22 cellular contexts compared by ENCODE assay signal in the genomic region with DNA sequence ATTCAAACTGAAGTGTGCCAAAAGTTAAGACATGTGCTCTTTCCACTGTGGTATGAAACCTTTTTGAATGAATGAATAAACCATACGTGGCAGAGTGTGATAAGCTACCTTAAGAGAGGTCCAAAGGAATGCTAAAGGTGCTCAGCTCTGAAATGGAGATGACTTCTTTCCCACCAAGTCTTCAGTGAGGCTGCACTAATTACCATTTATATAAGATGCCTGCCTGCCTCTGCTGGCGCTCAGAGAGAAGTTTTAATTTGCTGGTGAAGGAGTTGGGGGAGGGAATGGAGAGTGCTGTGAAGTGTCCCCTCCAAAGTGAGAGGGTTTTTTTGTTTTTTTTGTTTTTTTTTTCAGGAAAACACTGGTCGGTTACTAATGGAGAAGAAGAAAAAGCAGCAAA.
"Had no signal": no experiment of that assay in that cellular context is flagged by ENCODE, and none has a peak within 500 bp of the region (broad histone marks: within the 10 kb centered on the region; RNA-seq: fewer than 3 reads in every experiment).

No MANE protein-coding gene starts in this region.

- H3K9me2 ChIP-seq: SK-N-SH had no signal

- H3K27me3 ChIP-seq: brain microvascular endothelial cell, MG63 had no signal

- H3K9me3 Mint-ChIP-seq: activated CD8-positive, alpha-beta T cell treated with anti-CD3 and anti-CD28 coated beads for 36 hours; activated naive CD4-positive, alpha-beta T cell treated with anti-CD3 and anti-CD28 coated beads, Interleukin-2, amount 10 ng/mL, durations not matched to agents 7 days and 5 days; activated naive CD8-positive, alpha-beta T cell treated with anti-CD3 and anti-CD28 coated beads for 36 hours; activated T-helper 2 cell treated with anti-CD3 and anti-CD28 coated beads, Interferon-gamma antibody, Interleukin-2, Interleukin-4, amounts not matched to agents 10 μg/mL and 5 μg/mL and 100 μg/mL, durations not matched to agents 14 hours and 24 hours and 36 hours had no signal

- H3K27me3 Mint-ChIP-seq: activated CD4-positive, alpha-beta T cell treated with anti-CD3 and anti-CD28 coated beads for 36 hours; activated naive CD4-positive, alpha-beta T cell treated with anti-CD3 and anti-CD28 coated beads, Interleukin-2, amount 10 ng/mL, durations not matched to agents 7 days and 5 days had no signal

- ATAC-seq: activated CD4-positive, alpha-beta T cell treated with anti-CD3 and anti-CD28 coated beads for 36 hours; activated CD8-positive, alpha-beta T cell treated with anti-CD3 and anti-CD28 coated beads for 36 hours; activated T-cell treated with anti-CD3 and anti-CD28 coated beads, Interleukin-2, amount 50 U/mL, for 72 hours; Right ventricle myocardium inferior had no signal

- H3K4me3 Mint-ChIP-seq: activated CD4-positive, alpha-beta T cell treated with anti-CD3 and anti-CD28 coated beads for 36 hours; activated CD8-positive, alpha-beta T cell treated with anti-CD3 and anti-CD28 coated beads for 36 hours; activated naive CD4-positive, alpha-beta T cell treated with anti-CD3 and anti-CD28 coated beads, Interleukin-2, amount 10 ng/mL, durations not matched to agents 7 days and 5 days; activated naive CD8-positive, alpha-beta T cell treated with anti-CD3 and anti-CD28 coated beads for 36 hours; activated T-cell treated with anti-CD3 and anti-CD28 coated beads, Interleukin-2, amount 50 U/mL, for 72 hours had no signal

- H3K4me3 ChIP-seq: MG63 had no signal

- DNase-seq: activated CD4-positive, alpha-beta T cell treated with anti-CD3 and anti-CD28 coated beads for 36 hours; activated CD8-positive, alpha-beta memory T cell treated with anti-CD3 and anti-CD28 coated beads, Interleukin-2, amount 50 U/mL, for 4 hours; activated CD8-positive, alpha-beta T cell treated with anti-CD3 and anti-CD28 coated beads for 36 hours; activated gamma-delta T cell treated with Interleukin-2 at 50 U/mL for 16 hours; activated naive CD4-positive, alpha-beta T cell treated with anti-CD3 and anti-CD28 coated beads, Interleukin-2, amount 10 ng/mL, durations not matched to agents 7 days and 5 days; activated naive CD8-positive, alpha-beta T cell treated with anti-CD3 and anti-CD28 coated beads for 36 hours; activated T-cell treated with anti-CD3 and anti-CD28 coated beads, Interleukin-2, amount 50 U/mL, for 72 hours; brain microvascular endothelial cell; cerebellar nuclear complex; MG63; NCI-H1048; NCI-H1417; NCI-H1930; NCI-H510A treated with DMSO at 0.1 percent for 48 hours; NCI-H69; RPMI8226; SK-N-SH; T-helper 1 cell had no signal

- H3K27ac ChIP-seq: brain microvascular endothelial cell, KMS-11, VCaP had no signal

- H3K9me3 ChIP-seq: MG63, SK-N-SH had no signal

- H3K27ac Mint-ChIP-seq: activated CD4-positive, alpha-beta T cell treated with anti-CD3 and anti-CD28 coated beads for 36 hours; activated CD8-positive, alpha-beta T cell treated with anti-CD3 and anti-CD28 coated beads for 36 hours; activated naive CD4-positive, alpha-beta T cell treated with anti-CD3 and anti-CD28 coated beads, Interleukin-2, amount 10 ng/mL, durations not matched to agents 7 days and 5 days; activated naive CD8-positive, alpha-beta T cell treated with anti-CD3 and anti-CD28 coated beads for 36 hours; activated T-cell treated with anti-CD3 and anti-CD28 coated beads, Interleukin-2, amount 50 U/mL, for 72 hours; activated T-helper 2 cell treated with anti-CD3 and anti-CD28 coated beads, Interferon-gamma antibody, Interleukin-2, Interleukin-4, amounts not matched to agents 10 μg/mL and 5 μg/mL and 100 μg/mL, durations not matched to agents 14 hours and 24 hours and 36 hours had no signal

- H3K4me2 ChIP-seq: KMS-11, SK-N-SH had no signal

- H3K36me3 ChIP-seq: brain microvascular endothelial cell, MG63 had no signal

- H3K36me3 Mint-ChIP-seq: activated naive CD4-positive, alpha-beta T cell treated with anti-CD3 and anti-CD28 coated beads, Interleukin-2, amount 10 ng/mL, durations not matched to agents 7 days and 5 days; activated naive CD8-positive, alpha-beta T cell treated with anti-CD3 and anti-CD28 coated beads for 36 hours had no signal

- H3K9ac ChIP-seq: KMS-11, SK-N-SH had no signal
